1 cellular context compared by ENCODE assay signal in the genomic region with DNA sequence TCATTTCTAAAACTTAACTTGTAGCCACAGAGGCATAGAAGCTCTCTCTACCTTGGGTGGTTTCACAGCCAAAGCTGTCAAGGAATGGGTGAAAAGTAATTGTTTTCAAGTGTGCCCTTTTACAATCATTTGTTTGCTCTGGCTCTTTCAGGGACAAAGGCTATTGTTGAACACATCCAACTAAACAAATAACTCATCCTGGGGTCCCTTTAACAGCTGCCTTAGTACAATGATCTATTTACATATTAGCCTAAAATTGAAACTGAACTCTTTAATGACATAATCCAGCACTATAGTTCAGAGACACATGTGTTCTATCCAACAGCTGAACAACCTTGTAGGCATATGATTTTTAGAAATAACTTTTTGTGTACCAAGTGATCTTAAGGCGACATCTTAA.
A peak's percentile ranks its signal among the peaks of the same experiment; 100 is the strongest.
TF ChIP-seq lines count a peak whose summit lies in the region.

No MANE protein-coding gene starts in this region.

TF ChIP-seq in HepG2, 621 proteins besides CTCF, POLR2A, EP300 and RAD21:
- TF ChIP-seq ZNF441 (CRISPR knock-in tag; IDR thresholded peaks at IDR 0.05; ENCODE audit: borderline replicate concordance) (no peak), ZC3H4 (CRISPR knock-in tag; IDR thresholded peaks at IDR 0.05; ENCODE audit: borderline replicate concordance) (no peak), SOX13 (IDR thresholded peaks at IDR 0.05) (no peak), SOX13 (CRISPR knock-in tag; conservative IDR thresholded peaks at IDR 0.05 in 1 of 2, IDR thresholded peaks at IDR 0.05 in 1 of 2) (0 out of 4 replicates have a peak, but pooled peaks of 1 of the 2 experiments have one; percentile 30), HES4 (CRISPR knock-in tag; IDR thresholded peaks at IDR 0.05; ENCODE audit: borderline replicate concordance) (no peak)
- TF ChIP-seq, protein P1, sequence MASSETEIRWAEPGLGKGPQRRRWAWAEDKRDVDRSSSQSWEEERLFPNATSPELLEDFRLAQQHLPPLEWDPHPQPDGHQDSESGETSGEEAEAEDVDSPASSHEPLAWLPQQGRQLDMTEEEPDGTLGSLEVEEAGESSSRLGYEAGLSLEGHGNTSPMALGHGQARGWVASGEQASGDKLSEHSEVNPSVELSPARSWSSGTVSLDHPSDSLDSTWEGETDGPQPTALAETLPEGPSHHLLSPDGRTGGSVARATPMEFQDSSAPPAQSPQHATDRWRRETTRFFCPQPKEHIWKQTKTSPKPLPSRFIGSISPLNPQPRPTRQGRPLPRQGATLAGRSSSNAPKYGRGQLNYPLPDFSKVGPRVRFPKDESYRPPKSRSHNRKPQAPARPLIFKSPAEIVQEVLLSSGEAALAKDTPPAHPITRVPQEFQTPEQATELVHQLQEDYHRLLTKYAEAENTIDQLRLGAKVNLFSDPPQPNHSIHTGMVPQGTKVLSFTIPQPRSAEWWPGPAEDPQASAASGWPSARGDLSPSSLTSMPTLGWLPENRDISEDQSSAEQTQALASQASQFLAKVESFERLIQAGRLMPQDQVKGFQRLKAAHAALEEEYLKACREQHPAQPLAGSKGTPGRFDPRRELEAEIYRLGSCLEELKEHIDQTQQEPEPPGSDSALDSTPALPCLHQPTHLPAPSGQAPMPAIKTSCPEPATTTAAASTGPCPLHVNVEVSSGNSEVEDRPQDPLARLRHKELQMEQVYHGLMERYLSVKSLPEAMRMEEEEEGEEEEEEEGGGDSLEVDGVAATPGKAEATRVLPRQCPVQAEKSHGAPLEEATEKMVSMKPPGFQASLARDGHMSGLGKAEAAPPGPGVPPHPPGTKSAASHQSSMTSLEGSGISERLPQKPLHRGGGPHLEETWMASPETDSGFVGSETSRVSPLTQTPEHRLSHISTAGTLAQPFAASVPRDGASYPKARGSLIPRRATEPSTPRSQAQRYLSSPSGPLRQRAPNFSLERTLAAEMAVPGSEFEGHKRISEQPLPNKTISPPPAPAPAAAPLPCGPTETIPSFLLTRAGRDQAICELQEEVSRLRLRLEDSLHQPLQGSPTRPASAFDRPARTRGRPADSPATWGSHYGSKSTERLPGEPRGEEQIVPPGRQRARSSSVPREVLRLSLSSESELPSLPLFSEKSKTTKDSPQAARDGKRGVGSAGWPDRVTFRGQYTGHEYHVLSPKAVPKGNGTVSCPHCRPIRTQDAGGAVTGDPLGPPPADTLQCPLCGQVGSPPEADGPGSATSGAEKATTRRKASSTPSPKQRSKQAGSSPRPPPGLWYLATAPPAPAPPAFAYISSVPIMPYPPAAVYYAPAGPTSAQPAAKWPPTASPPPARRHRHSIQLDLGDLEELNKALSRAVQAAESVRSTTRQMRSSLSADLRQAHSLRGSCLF (CRISPR knock-in tag; IDR thresholded peaks at IDR 0.05; ENCODE audit: borderline replicate concordance) = no peak
- TF ChIP-seq, protein P2, sequence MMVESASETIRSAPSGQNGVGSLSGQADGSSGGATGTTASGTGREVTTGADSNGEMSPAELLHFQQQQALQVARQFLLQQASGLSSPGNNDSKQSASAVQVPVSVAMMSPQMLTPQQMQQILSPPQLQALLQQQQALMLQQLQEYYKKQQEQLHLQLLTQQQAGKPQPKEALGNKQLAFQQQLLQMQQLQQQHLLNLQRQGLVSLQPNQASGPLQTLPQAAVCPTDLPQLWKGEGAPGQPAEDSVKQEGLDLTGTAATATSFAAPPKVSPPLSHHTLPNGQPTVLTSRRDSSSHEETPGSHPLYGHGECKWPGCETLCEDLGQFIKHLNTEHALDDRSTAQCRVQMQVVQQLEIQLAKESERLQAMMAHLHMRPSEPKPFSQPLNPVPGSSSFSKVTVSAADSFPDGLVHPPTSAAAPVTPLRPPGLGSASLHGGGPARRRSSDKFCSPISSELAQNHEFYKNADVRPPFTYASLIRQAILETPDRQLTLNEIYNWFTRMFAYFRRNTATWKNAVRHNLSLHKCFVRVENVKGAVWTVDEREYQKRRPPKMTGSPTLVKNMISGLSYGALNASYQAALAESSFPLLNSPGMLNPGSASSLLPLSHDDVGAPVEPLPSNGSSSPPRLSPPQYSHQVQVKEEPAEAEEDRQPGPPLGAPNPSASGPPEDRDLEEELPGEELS (CRISPR knock-in tag; IDR thresholded peaks at IDR 0.05) = no peak
- TF ChIP-seq, protein P3, sequence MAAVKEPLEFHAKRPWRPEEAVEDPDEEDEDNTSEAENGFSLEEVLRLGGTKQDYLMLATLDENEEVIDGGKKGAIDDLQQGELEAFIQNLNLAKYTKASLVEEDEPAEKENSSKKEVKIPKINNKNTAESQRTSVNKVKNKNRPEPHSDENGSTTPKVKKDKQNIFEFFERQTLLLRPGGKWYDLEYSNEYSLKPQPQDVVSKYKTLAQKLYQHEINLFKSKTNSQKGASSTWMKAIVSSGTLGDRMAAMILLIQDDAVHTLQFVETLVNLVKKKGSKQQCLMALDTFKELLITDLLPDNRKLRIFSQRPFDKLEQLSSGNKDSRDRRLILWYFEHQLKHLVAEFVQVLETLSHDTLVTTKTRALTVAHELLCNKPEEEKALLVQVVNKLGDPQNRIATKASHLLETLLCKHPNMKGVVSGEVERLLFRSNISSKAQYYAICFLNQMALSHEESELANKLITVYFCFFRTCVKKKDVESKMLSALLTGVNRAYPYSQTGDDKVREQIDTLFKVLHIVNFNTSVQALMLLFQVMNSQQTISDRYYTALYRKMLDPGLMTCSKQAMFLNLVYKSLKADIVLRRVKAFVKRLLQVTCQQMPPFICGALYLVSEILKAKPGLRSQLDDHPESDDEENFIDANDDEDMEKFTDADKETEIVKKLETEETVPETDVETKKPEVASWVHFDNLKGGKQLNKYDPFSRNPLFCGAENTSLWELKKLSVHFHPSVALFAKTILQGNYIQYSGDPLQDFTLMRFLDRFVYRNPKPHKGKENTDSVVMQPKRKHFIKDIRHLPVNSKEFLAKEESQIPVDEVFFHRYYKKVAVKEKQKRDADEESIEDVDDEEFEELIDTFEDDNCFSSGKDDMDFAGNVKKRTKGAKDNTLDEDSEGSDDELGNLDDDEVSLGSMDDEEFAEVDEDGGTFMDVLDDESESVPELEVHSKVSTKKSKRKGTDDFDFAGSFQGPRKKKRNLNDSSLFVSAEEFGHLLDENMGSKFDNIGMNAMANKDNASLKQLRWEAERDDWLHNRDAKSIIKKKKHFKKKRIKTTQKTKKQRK (IDR thresholded peaks at IDR 0.05; ENCODE audit: low read length) = no peak
- TF ChIP-seq, protein P4, sequence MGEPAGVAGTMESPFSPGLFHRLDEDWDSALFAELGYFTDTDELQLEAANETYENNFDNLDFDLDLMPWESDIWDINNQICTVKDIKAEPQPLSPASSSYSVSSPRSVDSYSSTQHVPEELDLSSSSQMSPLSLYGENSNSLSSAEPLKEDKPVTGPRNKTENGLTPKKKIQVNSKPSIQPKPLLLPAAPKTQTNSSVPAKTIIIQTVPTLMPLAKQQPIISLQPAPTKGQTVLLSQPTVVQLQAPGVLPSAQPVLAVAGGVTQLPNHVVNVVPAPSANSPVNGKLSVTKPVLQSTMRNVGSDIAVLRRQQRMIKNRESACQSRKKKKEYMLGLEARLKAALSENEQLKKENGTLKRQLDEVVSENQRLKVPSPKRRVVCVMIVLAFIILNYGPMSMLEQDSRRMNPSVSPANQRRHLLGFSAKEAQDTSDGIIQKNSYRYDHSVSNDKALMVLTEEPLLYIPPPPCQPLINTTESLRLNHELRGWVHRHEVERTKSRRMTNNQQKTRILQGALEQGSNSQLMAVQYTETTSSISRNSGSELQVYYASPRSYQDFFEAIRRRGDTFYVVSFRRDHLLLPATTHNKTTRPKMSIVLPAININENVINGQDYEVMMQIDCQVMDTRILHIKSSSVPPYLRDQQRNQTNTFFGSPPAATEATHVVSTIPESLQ (CRISPR knock-in tag; conservative IDR thresholded peaks at IDR 0.05) = no peak
